In the genomic region with DNA sequence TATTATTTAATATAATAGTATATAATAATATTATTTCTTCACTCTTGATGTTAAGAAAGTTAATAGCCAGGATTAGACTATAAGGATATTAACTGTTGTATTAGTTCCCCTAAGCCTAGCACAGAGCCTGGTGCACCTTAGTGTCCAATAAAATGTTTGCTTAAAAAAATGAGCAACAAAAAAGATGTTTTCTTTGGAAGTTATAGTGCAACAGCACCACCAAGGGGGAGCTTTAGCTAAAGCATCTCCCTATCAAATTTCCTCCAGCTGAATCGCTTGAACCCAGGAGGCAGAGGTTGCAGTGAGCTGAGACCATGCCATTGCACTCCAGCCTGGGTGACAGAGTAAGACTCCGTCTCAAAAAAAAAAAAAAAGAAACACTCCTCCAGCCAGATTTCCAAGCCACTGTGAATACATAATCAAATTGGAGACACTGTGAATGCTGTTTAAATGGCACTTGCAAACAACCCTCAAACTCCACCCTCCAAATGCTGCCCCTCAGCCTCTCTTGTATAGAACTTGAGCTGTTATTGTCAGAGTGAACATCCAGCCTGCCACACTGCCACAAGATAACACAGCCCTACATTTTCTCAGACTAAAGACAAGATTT, we compare ENCODE assay signal across 7 cellular contexts.
A peak's percentile ranks its signal among the peaks of the same experiment; 100 is the strongest.
DNase-seq lines count a peak whose midpoint lies in the region; TF ChIP-seq lines count a peak whose summit lies in the region.

No MANE protein-coding gene starts in this region.

- H3K36me3 ChIP-seq in mesenchymal stem cell (ENCODE audit: control insufficient read depth in 1 of 2, insufficient read depth in 2 of 2, low read depth in 1 of 2, low read length in 2 of 2), result peaks cover 0 to 14% of the 10 kb centered on the region in 2 experiments

- no peaks in the 10 kb centered on the region for H3K79me1 ChIP-seq in mesenchymal stem cell (replicated peaks; ENCODE audit: low read length, poor library complexity, severe bottlenecking)

- DNase-seq in G401 (ENCODE audit: low spot score), result peak; percentile 42
- DNase-seq in LHCN-M2 (ENCODE audit: low read depth), result peak; percentile 44
- DNase-seq in astrocyte of the spinal cord (ENCODE audit: low read depth, low spot score), result peak; percentile 48
- peak; percentile 44 for DNase-seq in mesenchymal stem cell
- DNase-seq in effector CD4-positive, alpha-beta T cell, result no peak
- no peak for DNase-seq in NCI-H345 treated with DMSO at 0.1 percent for 48 hours (lab: John Stamatoyannopoulos, UW; ENCODE audit: unreplicated experiment)
- DNase-seq in HuH-7 (ENCODE audit: low spot score), result no peak

- H3K9ac ChIP-seq in mesenchymal stem cell (ENCODE audit: low read length), result no peak overlapping the region

- H2BK120ac ChIP-seq in mesenchymal stem cell (ENCODE audit: low read depth, low read length), result no peak overlapping the region

- no peak overlapping the region for H2AK5ac ChIP-seq in mesenchymal stem cell (ENCODE audit: low read length, severe bottlenecking)

- peak; percentile 57 for TF ChIP-seq CTCF in astrocyte of the spinal cord (IDR thresholded peaks at IDR 0.05; ENCODE audit: low read depth, low read length)

- H4K91ac ChIP-seq in mesenchymal stem cell (ENCODE audit: low read length), result no peak overlapping the region

- H3K9me3 ChIP-seq in mesenchymal stem cell (ENCODE audit: control insufficient read depth, low read length), result no peaks in the 10 kb centered on the region

- no peak overlapping the region for H3K4me2 ChIP-seq in mesenchymal stem cell (ENCODE audit: low read length, poor library complexity, severe bottlenecking)

- H3K4ac ChIP-seq in mesenchymal stem cell (ENCODE audit: low read depth in 1 of 2, low read length in 2 of 2), result no peak overlapping the region

- H3K4me1 ChIP-seq in mesenchymal stem cell (ENCODE audit: control insufficient read depth, insufficient read depth, low read depth, low read length), result peaks cover 5% of the 10 kb centered on the region

- H3K23ac ChIP-seq in mesenchymal stem cell (ENCODE audit: low read length in 2 of 2), result no peak overlapping the region

- in situ Hi-C loops in G401 (cut with HindIII; ENCODE audit: low sequenced_read_pairs) (no loop called here), astrocyte of the spinal cord (cut with HindIII; ENCODE audit: low sequenced_read_pairs) (no loop called here)

- no peak overlapping the region for H2BK15ac ChIP-seq in mesenchymal stem cell (ENCODE audit: low read depth, poor library complexity, severe bottlenecking)

- no peak overlapping the region for H2BK5ac ChIP-seq in mesenchymal stem cell (ENCODE audit: low read depth, low read length, poor library complexity, severe bottlenecking)

- H2BK12ac ChIP-seq in mesenchymal stem cell (ENCODE audit: low read length in 2 of 2), result no peak overlapping the region

- H2AFZ ChIP-seq in mesenchymal stem cell (ENCODE audit: low read depth, low read length), result no peak overlapping the region

- H3K14ac ChIP-seq in mesenchymal stem cell (ENCODE audit: low read length in 2 of 2), result no peak overlapping the region

- 44% methylated on average over 1 of the region's 2 CpGs for WGBS in mesenchymal stem cell

- H4K8ac ChIP-seq in mesenchymal stem cell (ENCODE audit: low read length), result no peak overlapping the region

- no peak overlapping the region for H3K27ac ChIP-seq in mesenchymal stem cell (ENCODE audit: low read length, poor library complexity, severe bottlenecking)

- H3K4me3 ChIP-seq in astrocyte of the spinal cord (ENCODE audit: low read depth, low read length), result no peak overlapping the region
- no peak overlapping the region for H3K4me3 ChIP-seq in mesenchymal stem cell (ENCODE audit: insufficient read depth in 1 of 2, low read depth in 1 of 2, low read length in 2 of 2)

- no peaks in the 10 kb centered on the region for H3K27me3 ChIP-seq in mesenchymal stem cell (ENCODE audit: control insufficient read depth in 1 of 2, insufficient read depth in 1 of 2, low read length in 2 of 2)

- no peak overlapping the region for H3K18ac ChIP-seq in mesenchymal stem cell (ENCODE audit: low read depth in 1 of 2, low read length in 2 of 2)

Comparison
In these comparisons a context has a peak if more than half of its experiments do, and no peak if none do; other contexts are left out.
1. DNase-seq: peak in G401 (single experiment), LHCN-M2 (single experiment), astrocyte of the spinal cord (single experiment) and mesenchymal stem cell (single experiment); none in effector CD4-positive, alpha-beta T cell (single experiment), NCI-H345 treated with DMSO at 0.1 percent for 48 hours (single experiment) and HuH-7 (single experiment).